Comparison of ENCODE assay signal across 26 cellular contexts in the genomic region with DNA sequence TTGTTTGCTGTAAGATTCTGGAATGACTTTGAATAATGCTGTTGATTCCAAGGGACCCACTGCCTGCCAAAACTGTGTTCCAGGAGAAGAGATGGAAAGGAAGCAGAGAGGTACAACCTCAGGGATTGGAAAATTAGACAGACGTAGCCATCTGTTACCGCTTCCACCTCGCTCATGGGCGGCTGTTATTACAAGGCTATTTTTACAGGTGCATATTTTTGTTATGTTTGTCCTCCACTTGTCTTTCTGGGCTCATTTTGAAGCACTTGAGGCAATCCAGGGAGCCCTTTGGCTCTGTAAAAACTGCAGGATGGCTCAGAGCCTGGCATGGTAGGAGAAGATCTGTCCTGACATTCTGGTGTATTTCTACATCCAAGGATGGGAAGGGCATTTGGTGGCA.
"Had no signal": no experiment of that assay in that cellular context is flagged by ENCODE, and none has a peak within 500 bp of the region (broad histone marks: within the 10 kb centered on the region; RNA-seq: fewer than 3 reads in every experiment).

No MANE protein-coding gene starts in this region.

- H3K4me3 ChIP-seq: coronary artery, dorsolateral prefrontal cortex had no signal

- H3K36me3 ChIP-seq: brain microvascular endothelial cell, WERI-Rb-1 had no signal

- FAIRE-seq: astrocyte, bronchial epithelial cell, frontal cortex had no signal

- H3K27me3 ChIP-seq: brain microvascular endothelial cell, dorsolateral prefrontal cortex had no signal

- H3K27ac ChIP-seq: brain microvascular endothelial cell, coronary artery, dorsolateral prefrontal cortex, WERI-Rb-1 had no signal

- DNase-seq: activated B cell treated with CpG ODN at 0.5 μM for 24 hours; activated CD4-positive, alpha-beta T cell treated with anti-CD3 and anti-CD28 coated beads for 48 hours; activated CD4-positive, alpha-beta T cell treated with anti-CD3 and anti-CD28 coated beads, Interleukin-2, amount 50 U/mL, for 1 hour; activated CD4-positive, alpha-beta T cell treated with anti-CD3 and anti-CD28 coated beads, Interleukin-2, amount 50 U/mL, for 48 hours; activated CD8-positive, alpha-beta memory T cell treated with anti-CD3 and anti-CD28 coated beads for 24 hours; activated CD8-positive, alpha-beta T cell treated with anti-CD3 and anti-CD28 coated beads for 36 hours; activated effector memory CD4-positive, alpha-beta T cell treated with Interleukin-2 at 50 U/mL for 16 hours; activated gamma-delta T cell treated with Interleukin-2 at 50 U/mL for 16 hours; activated naive CD4-positive, alpha-beta T cell treated with anti-CD3 and anti-CD28 coated beads, Interleukin-2, amount 50 U/mL, for 16 hours; activated naive CD4-positive, alpha-beta T cell treated with Interleukin-2 at 50 U/mL for 16 hours; activated T-cell treated with anti-CD3 and anti-CD28 coated beads, Interleukin-2, amount 50 U/mL, for 4 hours; amniotic stem cell; anterior cingulate cortex; brain microvascular endothelial cell; effector memory CD4-positive, alpha-beta T cell; endodermal cell; foreskin fibroblast; head of caudate nucleus; T-helper 17 cell; T1000; WERI-Rb-1 had no signal
